Comparison of ENCODE assay signal across 3 cellular contexts in genomic region chr6:56140090-56140489, GRCh38.
TF ChIP-seq lines count a peak whose summit lies in the region.

No MANE protein-coding gene starts in this region.

TF ChIP-seq in HepG2, 621 proteins besides CTCF, POLR2A, EP300 and RAD21 (continued from another document):
- TF ChIP-seq ZNF207 (IDR thresholded peaks at IDR 0.05; ENCODE audit: borderline replicate concordance) (no peak), MAFK (conservative IDR thresholded peaks at IDR 0.05 in 1 of 2, IDR thresholded peaks at IDR 0.05 in 1 of 2; ENCODE audit: low read length in 2 of 2) (peak; percentile 44 to 86; a peak in 3 of 4 replicates), CBX2 (IDR thresholded peaks at IDR 0.05; ENCODE audit: low read depth, low read length) (no peak), CBX2 (CRISPR knock-in tag; IDR thresholded peaks at IDR 0.05; ENCODE audit: low read depth) (no peak), ZNF841 (CRISPR knock-in tag; IDR thresholded peaks at IDR 0.05; ENCODE audit: borderline replicate concordance) (no peak), IRX3 (CRISPR knock-in tag; IDR thresholded peaks at IDR 0.05; ENCODE audit: borderline replicate concordance, low read depth) (no peak), SALL2 (CRISPR knock-in tag; IDR thresholded peaks at IDR 0.05) (no peak), TBX2 (CRISPR knock-in tag; IDR thresholded peaks at IDR 0.05; ENCODE audit: borderline replicate concordance) (no peak), ZNF660 (CRISPR knock-in tag; IDR thresholded peaks at IDR 0.05; ENCODE audit: borderline replicate concordance, low read depth) (no peak)

TF ChIP-seq in IMR-90, 13 proteins besides CTCF, POLR2A, EP300 and RAD21 (continued from another document):
- TF ChIP-seq MAFK (IDR thresholded peaks at IDR 0.05; ENCODE audit: low read depth, low read length) (peak; percentile 67), ELK1 (IDR thresholded peaks at IDR 0.05; ENCODE audit: borderline replicate concordance, low read depth, low read length) (no peak), NFE2L2 (IDR thresholded peaks at IDR 0.05; ENCODE audit: low read depth, low read length) (no peak), MAZ (IDR thresholded peaks at IDR 0.05; ENCODE audit: borderline replicate concordance, low read depth, low read length) (no peak), CHD1 (IDR thresholded peaks at IDR 0.05; ENCODE audit: low read depth, low read length) (no peak)

TF ChIP-seq in K562, 482 proteins besides CTCF, POLR2A, EP300 and RAD21:
- TF ChIP-seq CTCFL (IDR thresholded peaks at IDR 0.05; ENCODE audit: borderline replicate concordance, insufficient read depth, low read depth, low read length, poor library complexity, severe bottlenecking) (no peak), SRSF7 (optimal IDR thresholded peaks at IDR 0.05; ENCODE audit: low read depth, low read length) (no peak), RB1 (IDR thresholded peaks at IDR 0.05; ENCODE audit: low read depth) (no peak), ZBTB8A (IDR thresholded peaks at IDR 0.05; ENCODE audit: partially characterized antibody) (no peak), SAP30 (IDR thresholded peaks at IDR 0.05; ENCODE audit: borderline replicate concordance, insufficient read depth, low read depth, low read length, poor library complexity, severe bottlenecking) (no peak), ZNF316 (IDR thresholded peaks at IDR 0.05) (peak; percentile 31; the same call in 1 of the 2 replicates)
TF ChIP-seq in K562: peak in this region for 1.
